In the genomic region with DNA sequence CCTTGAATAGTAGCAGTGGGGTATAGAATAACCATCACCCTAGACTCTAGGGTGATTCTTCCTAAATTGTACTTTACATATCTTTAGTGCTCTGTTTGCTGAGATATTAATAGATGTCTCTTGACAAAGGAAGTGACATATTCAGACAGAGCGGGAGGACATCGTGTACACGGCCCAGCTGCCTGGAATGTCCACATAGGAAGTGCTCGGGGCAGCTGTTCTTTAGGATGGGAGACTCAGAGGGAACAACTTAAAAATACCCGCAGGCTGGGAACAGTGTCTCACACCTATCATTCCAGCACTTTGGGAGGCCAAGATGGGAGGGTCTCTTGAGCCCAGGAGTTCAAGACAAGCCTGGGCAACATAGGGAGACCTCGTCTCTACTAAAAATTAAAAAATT, we compare ENCODE assay signal across 23 cellular contexts.
DNase-seq lines count a peak whose midpoint lies in the region; ATAC-seq and TF ChIP-seq lines count a peak whose summit lies in the region.
"Had no signal": no experiment of that assay in that cellular context is flagged by ENCODE, and none has a peak within 500 bp of the region (broad histone marks: within the 10 kb centered on the region; RNA-seq: fewer than 3 reads in every experiment).

No MANE protein-coding gene starts in this region.

- intact Hi-C loops in transverse colon (cut with DNase I; ENCODE audit: low total_unique reads), result loop anchor here (10.0 kb wide), 1 partner anchor 136 kb away; no protein-coding TSS in a partner anchor

- no peak for TF ChIP-seq CTCF in chondrocyte (IDR thresholded peaks at IDR 0.05)
- TF ChIP-seq CTCF in right atrium auricular region (IDR thresholded peaks at IDR 0.05), result no peak
- TF ChIP-seq CTCF in omental fat pad (IDR thresholded peaks at IDR 0.05), result no peak
- TF ChIP-seq CTCF in transverse colon (IDR thresholded peaks at IDR 0.05), result no peak

- peaks cover 27% of the 10 kb centered on the region for H3K36me3 Mint-ChIP-seq in chondrocyte (ENCODE audit: low read depth)
- H3K36me3 Mint-ChIP-seq: natural killer cell had no signal

- no peaks in the 10 kb centered on the region for H3K36me3 ChIP-seq in right atrium auricular region
- H3K36me3 ChIP-seq in transverse colon, result no peaks in the 10 kb centered on the region

- no peak overlapping the region for H3K4me3 ChIP-seq in right atrium auricular region
- H3K4me3 ChIP-seq in transverse colon, result no peak overlapping the region
- H3K4me3 ChIP-seq: dorsolateral prefrontal cortex, spleen had no signal

- 80% methylated on average over 6 of the region's 6 CpGs; no CpG with 5 or more reads in 1 of the 2 donors for WGBS in transverse colon (ENCODE audit: low coverage in 1 of 2), 2 donors

- peak overlapping the region; percentile 81 for H3K27ac Mint-ChIP-seq in chondrocyte (ENCODE audit: unreplicated experiment)
- H3K27ac Mint-ChIP-seq: natural killer cell had no signal

- H3K4me1 ChIP-seq in right atrium auricular region (peaks cover 0 to 30% of the 10 kb centered on the region in 2 donors), transverse colon (no peaks in the 10 kb centered on the region)
- H3K4me1 ChIP-seq: foreskin keratinocyte had no signal

- no peak for DNase-seq in chondrocyte (ENCODE audit: low spot score)
- peak; percentile 85 for DNase-seq in right atrium auricular region (ENCODE audit: low spot score)
- no peak for DNase-seq in omental fat pad (ENCODE audit: low spot score)
- no peak for DNase-seq in transverse colon
- DNase-seq in G401 (ENCODE audit: low spot score), result no peak
- no peak for DNase-seq in stimulated activated CD4-positive, alpha-beta T cell treated with anti-CD3 and anti-CD28 coated beads, Interleukin-2, amount 100 ng/mL, for 24 hours
- DNase-seq: activated CD4-positive, alpha-beta T cell treated with anti-CD3 and anti-CD28 coated beads for 4 hours; activated effector memory CD4-positive, alpha-beta T cell treated with anti-CD3 and anti-CD28 coated beads, Interleukin-2, amount 50 U/mL, for 16 hours; Calu3; EL; foreskin keratinocyte; KG1; MV-4-11; natural killer cell; NCI-H1694 treated with DMSO at 0.1 percent for 48 hours; NCI-H345; NK-92 treated with Interleukin-12 subunit alpha and Interleukin-12 subunit beta, amount 100 ng/mL, for 24 hours; spleen; stimulated activated CD8-positive, alpha-beta memory T cell treated with anti-CD3 and anti-CD28 coated beads, Interleukin-4, amount 100 ng/mL, for 48 hours; SW 1271 had no signal

- TF ChIP-seq POLR2A in transverse colon (IDR thresholded peaks at IDR 0.05), result no peak

- in situ Hi-C loops in transverse colon (cut with MboI; ENCODE audit: low pct_ligation_motif_present in 1 of 4, low pct_unique_long_range_greater_than_20kb in 1 of 4, low sequenced_read_pairs in 3 of 4) (no loop called here), G401 (cut with HindIII; ENCODE audit: low sequenced_read_pairs) (no loop called here)

- peaks cover 10% of the 10 kb centered on the region for H3K9me3 Mint-ChIP-seq in chondrocyte (ENCODE audit: low read depth)
- H3K9me3 Mint-ChIP-seq: natural killer cell had no signal

- H3K27me3 Mint-ChIP-seq in chondrocyte (ENCODE audit: low read depth), result no peaks in the 10 kb centered on the region

- peak; percentile 50 for TF ChIP-seq EP300 in transverse colon (IDR thresholded peaks at IDR 0.05; ENCODE audit: low read depth)

- peak overlapping the region; percentile 3 for H3K4me3 Mint-ChIP-seq in chondrocyte (ENCODE audit: unreplicated experiment)
- H3K4me3 Mint-ChIP-seq: natural killer cell had no signal

- ATAC-seq in omental fat pad (ENCODE audit: low FRiP score) (peak; percentile 50), HG02970 (IDR thresholded peaks at IDR 0.05; ENCODE audit: low FRiP score, unreplicated experiment) (no peak)
- ATAC-seq: foreskin keratinocyte, natural killer cell had no signal

- H3K27me3 ChIP-seq in right atrium auricular region (no peaks in the 10 kb centered on the region), transverse colon (no peaks in the 10 kb centered on the region)
- H3K27me3 ChIP-seq: dorsolateral prefrontal cortex, foreskin keratinocyte, spleen had no signal

- H3K27ac ChIP-seq in right atrium auricular region (peak overlapping the region; percentile 71 to 85), transverse colon (peak overlapping the region in 1 of 4 donors; percentile 13)
- H3K27ac ChIP-seq: epithelial cell of prostate, foreskin keratinocyte, spleen had no signal

- peaks cover 40% of the 10 kb centered on the region for H3K4me1 Mint-ChIP-seq in chondrocyte (ENCODE audit: low read depth)

- H3K9me3 ChIP-seq in right atrium auricular region, result peaks cover 0 to 8% of the 10 kb centered on the region in 2 donors
- H3K9me3 ChIP-seq in transverse colon, result no peaks in the 10 kb centered on the region
